14 cellular contexts compared by ENCODE assay signal in the genomic region with DNA sequence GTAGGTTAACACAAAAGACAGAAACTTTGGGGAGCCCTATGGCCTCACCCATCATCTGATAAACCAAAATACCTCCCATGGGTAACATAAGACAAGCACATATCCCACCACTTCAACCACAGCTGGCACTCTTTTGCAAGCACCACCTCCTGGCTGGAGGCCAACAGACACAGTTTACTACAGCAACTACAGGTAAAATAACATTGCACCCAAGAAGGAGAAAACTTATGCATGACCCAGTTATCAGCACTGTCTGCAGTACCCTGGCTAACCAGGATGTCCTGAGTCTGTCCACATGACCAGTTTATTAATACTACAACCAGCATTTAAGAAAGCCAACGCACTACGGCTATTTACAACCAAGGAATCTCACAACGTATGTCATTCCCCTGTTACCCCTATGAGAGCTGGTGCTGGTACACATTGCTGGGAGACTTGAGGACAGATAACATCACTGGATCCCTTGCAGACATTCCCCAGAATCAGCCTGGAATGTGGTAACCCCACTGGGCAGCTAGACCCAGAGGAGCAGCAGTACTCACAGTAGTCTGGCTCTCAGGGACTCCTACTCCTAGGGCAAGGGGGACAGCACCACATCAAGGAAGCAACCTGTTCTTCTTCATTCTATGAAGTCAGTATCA. TPM values are rescaled to one million over a fixed set of nuclear protein-coding genes. Genes with fewer than 3 reads are reported as not detected.
DNase-seq lines count a peak whose midpoint lies in the region; ATAC-seq, FAIRE-seq and TF ChIP-seq lines count a peak whose summit lies in the region.
"Had no signal": no experiment of that assay in that cellular context is flagged by ENCODE, and none has a peak within 500 bp of the region (broad histone marks: within the 10 kb centered on the region; RNA-seq: fewer than 3 reads in every experiment).

No MANE protein-coding gene starts in this region.

- H3K27me3 ChIP-seq in H9 (ENCODE audit: insufficient read depth, low read length) (no peaks in the 10 kb centered on the region), pancreas (no peaks in the 10 kb centered on the region)
- H3K27me3 ChIP-seq: gastroesophageal sphincter had no signal

- intact Hi-C loops in pancreas (cut with DNase I) = no loop called here

- no peak overlapping the region for H3K18ac ChIP-seq in H9 (ENCODE audit: insufficient read length, low read depth, low read length)

- H2BK12ac ChIP-seq in H9 (ENCODE audit: insufficient read length, low read depth, low read length) = no peak overlapping the region

- peaks cover 35% of the 10 kb centered on the region; the same call in 1 of the 2 replicates for H3K79me2 ChIP-seq in H9 (ENCODE audit: insufficient read depth, low read length)

- no peaks in the 10 kb centered on the region for H3K27me3 Mint-ChIP-seq in H9 (ENCODE audit: low read depth)
- H3K27me3 Mint-ChIP-seq: activated B cell treated with CpG ODN at 0.5 μM for 24 hours had no signal

- TF ChIP-seq CTCF in H9 (conservative IDR thresholded peaks at IDR 0.05) = no peak
- no peak for TF ChIP-seq CTCF in fibroblast of villous mesenchyme (IDR thresholded peaks at IDR 0.05; ENCODE audit: insufficient read depth, low read depth, low read length)
- no peak for TF ChIP-seq CTCF in pancreas (IDR thresholded peaks at IDR 0.05)
- no peak for TF ChIP-seq CTCF in GM20000 (IDR thresholded peaks at IDR 0.05; ENCODE audit: extremely low read depth, missing control alignments)

- no peaks in the 10 kb centered on the region for H3K23me2 ChIP-seq in H9 (ENCODE audit: insufficient read length, low read depth, low read length, poor library complexity, severe bottlenecking)

- no peaks in the 10 kb centered on the region for H4K20me1 ChIP-seq in H9 (ENCODE audit: control insufficient read depth, insufficient read depth, insufficient read length)

- FAIRE-seq in pancreas (lab: Jason Lieb, UNC) = no peak
- no peak for FAIRE-seq in frontal cortex (lab: Jason Lieb, UNC)

- peak overlapping the region; percentile 23; the same call in 1 of the 2 replicates for H3K14ac ChIP-seq in H9 (ENCODE audit: insufficient read depth, low read length)

- peaks cover 67 to 74% of the 10 kb centered on the region in 2 experiments for H3K4me1 Mint-ChIP-seq in H9

- H3K79me1 ChIP-seq in H9 (ENCODE audit: insufficient read depth, low read depth, low read length, poor library complexity, severe bottlenecking) = peaks cover 9% of the 10 kb centered on the region

- H2BK5ac ChIP-seq in H9 (ENCODE audit: insufficient read length, low read length) = no peak overlapping the region

- peaks cover 5 to 31% (median 21%) of the 10 kb centered on the region in 3 experiments; a peak in 6 of 7 replicates for H3K36me3 Mint-ChIP-seq in H9 (ENCODE audit: insufficient read depth in 1 of 3, low read depth in 3 of 3)

- H3K27ac ChIP-seq in H9 (ENCODE audit: insufficient read length, low read depth, low read length) = peak overlapping the region; percentile 21
- no peak overlapping the region for H3K27ac ChIP-seq in pancreas
- H3K27ac ChIP-seq: gastroesophageal sphincter, GM23248, RWPE1 had no signal

- H3K4me2 ChIP-seq in H9 (ENCODE audit: insufficient read depth, insufficient read length, low read length) = no peak overlapping the region

- H3K4me3 ChIP-seq in fibroblast of villous mesenchyme (ENCODE audit: low read depth, low read length) (no peak overlapping the region), pancreas (no peak overlapping the region)
- H3K4me3 ChIP-seq: gastroesophageal sphincter, GM23248 had no signal

- no peak overlapping the region for H2AK5ac ChIP-seq in H9 (ENCODE audit: insufficient read length, low read length)

- H3K23ac ChIP-seq in H9 (ENCODE audit: insufficient read length, low read depth, low read length) = no peak overlapping the region

- peak in 3 of 4 donors; percentile 17 to 48 (median 17) for ATAC-seq in pancreas
- ATAC-seq: stimulated activated effector memory CD8-positive, alpha-beta T cell treated with anti-CD3 and anti-CD28 coated beads, Interleukin-12 subunit alpha, Interleukin-12 subunit beta, amount 100 ng/mL, for 72 hours had no signal

- no peak overlapping the region for H4K5ac ChIP-seq in H9 (ENCODE audit: insufficient read length, low read depth, low read length)

- H3K56ac ChIP-seq in H9 (ENCODE audit: insufficient read length, low read depth, low read length) = no peak overlapping the region

- H2BK15ac ChIP-seq in H9 (ENCODE audit: low read depth, low read length) = no peak overlapping the region

- peak overlapping the region in 1 of 2 experiments; percentile 25; a peak in 1 of 5 replicates for H3K4me3 Mint-ChIP-seq in H9
- H3K4me3 Mint-ChIP-seq: activated B cell treated with CpG ODN at 0.5 μM for 24 hours; stimulated activated effector memory CD8-positive, alpha-beta T cell treated with anti-CD3 and anti-CD28 coated beads, Interleukin-12 subunit alpha, Interleukin-12 subunit beta, amount 100 ng/mL, for 72 hours had no signal

- no peak overlapping the region for H2BK20ac ChIP-seq in H9 (ENCODE audit: low read depth, low read length, poor library complexity, severe bottlenecking)

- no peak overlapping the region for H3K9ac ChIP-seq in H9 (ENCODE audit: extremely low read depth, insufficient read length, low read length)
- H3K9ac ChIP-seq: GM23248 had no signal

- H3K36me3 ChIP-seq in pancreas = no peaks in the 10 kb centered on the region
- H3K36me3 ChIP-seq: gastroesophageal sphincter had no signal

- WGBS in H9 (ENCODE audit: extremely low coverage, insufficient read length, low lambda C conversion rate) = no CpG with 5 or more reads among the region's 3 CpGs
- 94 to 97% methylated on average over 3 of the region's 3 CpGs for WGBS in pancreas, 2 donors

- no peak overlapping the region for H3T11ph ChIP-seq in H9 (ENCODE audit: low read length)

- no peak overlapping the region for H4K91ac ChIP-seq in H9 (ENCODE audit: insufficient read length, low read depth, low read length)

- no peak overlapping the region for H3K4ac ChIP-seq in H9 (ENCODE audit: low read depth, low read length)

- no peaks in the 10 kb centered on the region for H3K9me3 ChIP-seq in H9 (ENCODE audit: control insufficient read depth, low read depth, low read length)
- H3K9me3 ChIP-seq in pancreas = no peaks in the 10 kb centered on the region
- H3K9me3 ChIP-seq: gastroesophageal sphincter had no signal

- peak overlapping the region; percentile 81 to 91 (median 90); a peak in 6 of 7 replicates for H3K27ac Mint-ChIP-seq in H9
- H3K27ac Mint-ChIP-seq: activated B cell treated with CpG ODN at 0.5 μM for 24 hours; stimulated activated effector memory CD8-positive, alpha-beta T cell treated with anti-CD3 and anti-CD28 coated beads, Interleukin-12 subunit alpha, Interleukin-12 subunit beta, amount 100 ng/mL, for 72 hours had no signal

- H3K4me1 ChIP-seq in H9 (ENCODE audit: insufficient read depth, low read length) (peaks cover 21% of the 10 kb centered on the region), pancreas (no peaks in the 10 kb centered on the region)

- H2AFZ ChIP-seq in H9 (ENCODE audit: low read length) = no peak overlapping the region
- H2AFZ ChIP-seq: GM23248 had no signal

- H2BK120ac ChIP-seq in H9 (ENCODE audit: low read depth, low read length, poor library complexity, severe bottlenecking) = no peak overlapping the region

- no peak overlapping the region for H4K8ac ChIP-seq in H9 (replicated peaks; ENCODE audit: insufficient read length, low read depth, low read length)

- H3K9me3 Mint-ChIP-seq in H9 = peaks cover 6 to 12% of the 10 kb centered on the region in 2 experiments; a peak in 4 of 5 replicates
- H3K9me3 Mint-ChIP-seq: stimulated activated effector memory CD8-positive, alpha-beta T cell treated with anti-CD3 and anti-CD28 coated beads, Interleukin-12 subunit alpha, Interleukin-12 subunit beta, amount 100 ng/mL, for 72 hours had no signal

- no peak for DNase-seq in H9
- peak; percentile 62 for DNase-seq in NCI-H2171 (lab: John Stamatoyannopoulos, UW)
- DNase-seq in fibroblast of villous mesenchyme (ENCODE audit: low read depth) = peak; percentile 4
- peak in 4 of 6 donors; percentile 14 to 60 (median 31) for DNase-seq in pancreas
- DNase-seq in GM20000 (ENCODE audit: low spot score) = no peak
- no peak for DNase-seq in frontal cortex (ENCODE audit: low spot score in 2 of 2)
- no peak for DNase-seq in NOMO-1 treated with dmso at 0.1 percent for 144 hours (lab: John Stamatoyannopoulos, UW; ENCODE audit: unreplicated experiment)
- DNase-seq: activated B cell treated with CpG ODN at 0.5 μM for 24 hours; midbrain; stimulated activated CD4-positive, alpha-beta T cell treated with anti-CD3 and anti-CD28 coated beads, Interleukin-12 subunit alpha, Interleukin-12 subunit beta, amount 100 ng/mL, for 4 hours had no signal

RNA-seq across cellular contexts. Expression of gene ELF2, which starts 32.0 kb away (rescaled TPM):
- 47.0 and 49.6 TPM in 2 replicates for total RNA-seq in H9 (2021)
- total RNA-seq in fibroblast of villous mesenchyme = 40.3 and 45.8 TPM in 2 replicates
- 10 to 100 TPM; 16.6 to 31.6 (median 20.1) TPM for total RNA-seq in pancreas
- polyA plus RNA-seq in pancreas = 10 to 100 TPM in 1 of 2 donors, 1 to 10 TPM in 1; 9.0 to 14.9 TPM
- 141 TPM for total RNA-seq in frontal cortex

Comparison
In these comparisons a context has a peak if more than half of its experiments do, and no peak if none do; other contexts are left out.
1. DNase-seq: peak in NCI-H2171 (single experiment), fibroblast of villous mesenchyme (single experiment) and pancreas (4 of 6); none in H9 (single experiment), GM20000 (single experiment), frontal cortex (0 of 2) and NOMO-1 treated with dmso at 0.1 percent for 144 hours (single experiment).